In the genomic region with DNA sequence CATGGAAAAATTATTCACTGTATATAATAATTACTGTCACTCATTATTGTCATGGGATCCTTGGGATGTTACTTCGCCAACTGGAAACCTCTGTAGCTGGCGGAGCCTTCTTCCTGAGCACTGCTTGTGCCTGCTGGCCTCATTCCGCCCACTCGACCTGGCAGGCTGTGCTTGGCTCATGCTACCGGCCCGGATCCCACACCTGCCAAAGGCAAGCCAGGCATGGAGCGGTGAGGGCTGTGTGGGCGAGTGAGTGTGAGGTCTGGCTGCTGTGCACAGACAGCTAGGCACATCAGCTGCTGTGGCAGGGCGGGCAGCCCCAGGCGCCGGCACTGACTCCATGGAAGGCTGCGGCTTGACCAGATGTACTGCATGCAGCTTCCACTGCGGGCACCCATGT, we compare ENCODE assay signal across 18 cellular contexts.
DNase-seq lines count a peak whose midpoint lies in the region; ATAC-seq and TF ChIP-seq lines count a peak whose summit lies in the region.
"Had no signal": no experiment of that assay in that cellular context is flagged by ENCODE, and none has a peak within 500 bp of the region (broad histone marks: within the 10 kb centered on the region; RNA-seq: fewer than 3 reads in every experiment).

No MANE protein-coding gene starts in this region.

- H3K4me1 ChIP-seq in mammary epithelial cell (ENCODE audit: insufficient read depth, low read length) (peaks cover 13% of the 10 kb centered on the region), foreskin keratinocyte (peaks cover 25% of the 10 kb centered on the region), PC-3 (ENCODE audit: insufficient read depth, low read length) (peaks cover 49% of the 10 kb centered on the region)

- H3K4me3 ChIP-seq in mammary epithelial cell (replicated peaks in 1 of 3; ENCODE audit: insufficient read depth in 1 of 3, low read depth in 2 of 3, low read length in 3 of 3) (peak overlapping the region in 1 of 3 experiments; percentile 10), PC-3 (ENCODE audit: low read length) (no peak overlapping the region)

- H3K9me2 ChIP-seq in PC-3 (replicated peaks; ENCODE audit: low read length), result no peaks in the 10 kb centered on the region

- in situ Hi-C loops in mammary epithelial cell (cut with MboI; ENCODE audit: low sequenced_read_pairs in 2 of 2), result no loop called here

- POLR2A ChIA-PET in PC-3 (lab: Charles Lee; ENCODE audit: unreplicated experiment), result no interaction called here
- POLR2A ChIA-PET in activated CD8-positive, alpha-beta T cell treated with anti-CD3 and anti-CD28 coated beads for 36 hours (lab: Charles Lee), result no interaction called here

- H3K36me3 ChIP-seq in mammary epithelial cell (ENCODE audit: insufficient read depth, low read length) (no peaks in the 10 kb centered on the region), PC-3 (ENCODE audit: low read depth, low read length) (no peaks in the 10 kb centered on the region)

- CTCF ChIA-PET in mammary epithelial cell (lab: Charles Lee; ENCODE audit: low non-redundant PET) (no interaction called here), PC-3 (lab: Charles Lee) (no interaction called here)
- CTCF ChIA-PET in activated CD8-positive, alpha-beta T cell treated with anti-CD3 and anti-CD28 coated beads for 36 hours (lab: Charles Lee), result no interaction called here

- intact Hi-C loops in mammary epithelial cell (cut with micrococcal nuclease) (no loop called here), PC-3 (cut with micrococcal nuclease) (no loop called here)
- intact Hi-C loops in activated CD8-positive, alpha-beta T cell treated with anti-CD3 and anti-CD28 coated beads for 36 hours (cut with micrococcal nuclease), result no loop called here

- no peaks in the 10 kb centered on the region for H3K9me3 Mint-ChIP-seq in HFFc6
- peaks cover 2% of the 10 kb centered on the region for H3K9me3 Mint-ChIP-seq in activated CD8-positive, alpha-beta T cell treated with anti-CD3 and anti-CD28 coated beads for 36 hours
- H3K9me3 Mint-ChIP-seq: CD4-positive, CD25-positive, alpha-beta regulatory T cell had no signal

- TF ChIP-seq CTCF in HFFc6 (IDR thresholded peaks at IDR 0.05), result no peak
- TF ChIP-seq CTCF in mammary epithelial cell (conservative IDR thresholded peaks at IDR 0.05 in 1 of 2, IDR thresholded peaks at IDR 0.05 in 1 of 2; ENCODE audit: extremely low read depth in 1 of 2, insufficient read depth in 1 of 2, low read depth in 1 of 2, low read length in 2 of 2), result no peak
- no peak for TF ChIP-seq CTCF in foreskin keratinocyte (conservative IDR thresholded peaks at IDR 0.05)
- TF ChIP-seq CTCF in PC-3 (conservative IDR thresholded peaks at IDR 0.05; ENCODE audit: low read depth, low read length), result no peak
- no peak for TF ChIP-seq CTCF in activated CD8-positive, alpha-beta T cell treated with anti-CD3 and anti-CD28 coated beads for 36 hours (IDR thresholded peaks at IDR 0.05)

- H3K4me1 Mint-ChIP-seq in HFFc6 (ENCODE audit: low read depth), result peaks cover 19% of the 10 kb centered on the region
- peaks cover 28% of the 10 kb centered on the region for H3K4me1 Mint-ChIP-seq in activated CD8-positive, alpha-beta T cell treated with anti-CD3 and anti-CD28 coated beads for 36 hours (ENCODE audit: low read depth)

- H3K79me2 ChIP-seq in mammary epithelial cell (ENCODE audit: insufficient read depth, low read length) (no peaks in the 10 kb centered on the region), PC-3 (ENCODE audit: low read length) (no peaks in the 10 kb centered on the region)

- 4% methylated on average over 5 of the region's 13 CpGs for WGBS in mammary epithelial cell (ENCODE audit: low coverage, missing lambda C conversion rate)

- H3K9ac ChIP-seq in mammary epithelial cell (ENCODE audit: insufficient read depth, low read length) (no peak overlapping the region), PC-3 (ENCODE audit: low read length) (no peak overlapping the region)

- DNase-seq in HFFc6 (no peak), mammary epithelial cell (peak; percentile 77), foreskin keratinocyte (no peak), occipital lobe (lab: John Stamatoyannopoulos, UW) (peak; percentile 82), PC-3 (no peak), T-helper 9 cell (no peak)
- no peak for DNase-seq in activated CD8-positive, alpha-beta T cell treated with anti-CD3 and anti-CD28 coated beads for 36 hours
- DNase-seq: Caco-2; CD4-positive, CD25-positive, alpha-beta regulatory T cell; DMS79; HCEC 1CT; NCI-H1417 treated with DMSO at 0.1 percent for 48 hours; NCI-H1930; NCI-H2171; NCI-H446; NCI-H69; SIG-M5 had no signal

- H2AFZ ChIP-seq in mammary epithelial cell (ENCODE audit: low read depth, low read length) (peak overlapping the region; percentile 51), PC-3 (ENCODE audit: low read length) (no peak overlapping the region)

- no peaks in the 10 kb centered on the region for H3K36me3 Mint-ChIP-seq in HFFc6 (ENCODE audit: low read depth)
- peaks cover 4% of the 10 kb centered on the region for H3K36me3 Mint-ChIP-seq in activated CD8-positive, alpha-beta T cell treated with anti-CD3 and anti-CD28 coated beads for 36 hours (ENCODE audit: low read depth)

- H3K27me3 Mint-ChIP-seq in HFFc6 (ENCODE audit: insufficient read depth), result no peaks in the 10 kb centered on the region
- H3K27me3 Mint-ChIP-seq in activated CD8-positive, alpha-beta T cell treated with anti-CD3 and anti-CD28 coated beads for 36 hours, result no peaks in the 10 kb centered on the region
- H3K27me3 Mint-ChIP-seq: CD4-positive, CD25-positive, alpha-beta regulatory T cell had no signal

- H3K4me2 ChIP-seq in mammary epithelial cell (ENCODE audit: insufficient read depth, low read depth, low read length) (peak overlapping the region; percentile 52), PC-3 (ENCODE audit: low read length) (no peak overlapping the region)

- no peak overlapping the region for H3K27ac ChIP-seq in mammary epithelial cell (ENCODE audit: insufficient read depth, low read depth, low read length)
- no peak overlapping the region for H3K27ac ChIP-seq in foreskin keratinocyte
- no peak overlapping the region for H3K27ac ChIP-seq in PC-3 (ENCODE audit: low read length)
- H3K27ac ChIP-seq: HL-60 had no signal

- dilution Hi-C loops in mammary epithelial cell (cut with HindIII; ENCODE audit: low sequenced_read_pairs), result loop anchor here (5.0 kb wide), 2 partner anchors 36 to 71 kb away; no protein-coding TSS in a partner anchor

- BruUV-seq in mammary epithelial cell (replicated peaks; lab: Mats Ljungman, UMichigan), result no TSS peak
- no TSS peak for BruUV-seq in PC-3 (replicated peaks; lab: Mats Ljungman, UMichigan)

- H3K27me3 ChIP-seq in mammary epithelial cell (ENCODE audit: insufficient read depth, low read length) (no peaks in the 10 kb centered on the region), foreskin keratinocyte (no peaks in the 10 kb centered on the region), PC-3 (ENCODE audit: low read length) (no peaks in the 10 kb centered on the region)

- H4K20me1 ChIP-seq in mammary epithelial cell (ENCODE audit: insufficient read depth, low read length), result no peaks in the 10 kb centered on the region
- no peaks in the 10 kb centered on the region for H4K20me1 ChIP-seq in PC-3 (ENCODE audit: low read length)

- H3K9me3 ChIP-seq in mammary epithelial cell (replicated peaks; ENCODE audit: insufficient read depth, low read length), result no peaks in the 10 kb centered on the region
- H3K9me3 ChIP-seq in PC-3 (ENCODE audit: low read length), result no peaks in the 10 kb centered on the region
- H3K9me3 ChIP-seq: Caco-2 had no signal

- H3K4me3 Mint-ChIP-seq in HFFc6, result no peak overlapping the region
- H3K4me3 Mint-ChIP-seq in activated CD8-positive, alpha-beta T cell treated with anti-CD3 and anti-CD28 coated beads for 36 hours, result no peak overlapping the region
- H3K4me3 Mint-ChIP-seq: CD4-positive, CD25-positive, alpha-beta regulatory T cell had no signal

- H3K27ac Mint-ChIP-seq in HFFc6, result peak overlapping the region; percentile 61
- H3K27ac Mint-ChIP-seq in activated CD8-positive, alpha-beta T cell treated with anti-CD3 and anti-CD28 coated beads for 36 hours, result no peak overlapping the region
- H3K27ac Mint-ChIP-seq: CD4-positive, CD25-positive, alpha-beta regulatory T cell had no signal

- ATAC-seq in foreskin keratinocyte (peak; percentile 46), PC-3 (no peak)
- no peak for ATAC-seq in activated CD8-positive, alpha-beta T cell treated with anti-CD3 and anti-CD28 coated beads for 36 hours

- H3F3A ChIP-seq in PC-3 (ENCODE audit: low read length, unreplicated experiment), result no peaks in the 10 kb centered on the region

Comparison
In these comparisons a context has a peak if more than half of its experiments do, and no peak if none do; other contexts are left out.
1. DNase-seq: peak in mammary epithelial cell (single experiment) and occipital lobe (single experiment); none in HFFc6 (single experiment), foreskin keratinocyte (0 of 2), PC-3 (single experiment), T-helper 9 cell (single experiment) and activated CD8-positive, alpha-beta T cell treated with anti-CD3 and anti-CD28 coated beads for 36 hours (single experiment).